In the genomic region with DNA sequence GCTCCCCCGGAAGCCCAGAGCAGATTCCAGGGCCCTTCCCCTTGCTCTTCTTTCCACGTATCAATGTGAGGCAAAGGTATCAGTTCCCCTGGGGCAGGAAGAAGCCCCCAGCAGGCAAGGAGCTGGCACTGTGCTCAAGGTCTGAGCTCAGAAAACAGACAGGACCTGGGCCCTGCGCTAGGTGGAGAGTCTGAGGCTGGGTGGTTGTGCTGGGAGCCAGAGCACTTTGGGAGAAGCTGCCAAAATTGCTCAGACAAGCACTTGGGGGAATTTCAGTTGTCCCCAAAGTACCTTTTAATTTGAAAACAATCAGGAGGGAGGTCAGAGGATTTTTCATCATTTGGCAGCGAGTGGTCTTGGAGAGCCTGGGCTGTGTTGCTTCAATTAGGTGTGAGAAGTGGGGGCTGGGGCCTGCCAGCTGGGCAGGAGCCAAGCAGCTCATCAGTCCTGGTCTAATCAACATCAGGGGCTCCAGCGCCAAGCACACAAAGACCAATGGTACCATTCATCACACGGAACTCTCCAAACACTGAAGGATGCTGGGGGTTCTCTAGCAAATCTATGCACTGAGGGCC, we compare ENCODE assay signal across 21 cellular contexts.
DNase-seq lines count a peak whose midpoint lies in the region; ATAC-seq lines count a peak whose summit lies in the region.
"Had no signal": no experiment of that assay in that cellular context is flagged by ENCODE, and none has a peak within 500 bp of the region (broad histone marks: within the 10 kb centered on the region; RNA-seq: fewer than 3 reads in every experiment).

No MANE protein-coding gene starts in this region.

- H3K27me3 Mint-ChIP-seq in activated CD4-positive, alpha-beta T cell treated with anti-CD3 and anti-CD28 coated beads for 36 hours = no peaks in the 10 kb centered on the region

- peak; percentile 17 for ATAC-seq in sciatic nerve
- ATAC-seq in GM18873 (IDR thresholded peaks at IDR 0.05; ENCODE audit: low FRiP score, unreplicated experiment) = no peak
- ATAC-seq in activated CD4-positive, alpha-beta T cell treated with anti-CD3 and anti-CD28 coated beads for 36 hours = no peak
- ATAC-seq in GM21723 (IDR thresholded peaks at IDR 0.05; ENCODE audit: unreplicated experiment) = no peak
- ATAC-seq: activated T-cell treated with anti-CD3 and anti-CD28 coated beads, Interleukin-2, amount 50 U/mL, for 72 hours; body of pancreas; HepG2; left lung had no signal

- CTCF ChIA-PET in activated CD4-positive, alpha-beta T cell treated with anti-CD3 and anti-CD28 coated beads for 36 hours (lab: Charles Lee) = interaction anchor here (0.7 kb wide), 1 partner anchor 378 kb away, joined by 3 read pairs; no protein-coding TSS in a partner anchor

- peaks cover under 1% of the 10 kb centered on the region for H3K9me3 Mint-ChIP-seq in activated CD4-positive, alpha-beta T cell treated with anti-CD3 and anti-CD28 coated beads for 36 hours (ENCODE audit: low read depth)
- H3K9me3 Mint-ChIP-seq: activated T-cell treated with anti-CD3 and anti-CD28 coated beads, Interleukin-2, amount 50 U/mL, for 72 hours had no signal

- POLR2A ChIA-PET in activated CD4-positive, alpha-beta T cell treated with anti-CD3 and anti-CD28 coated beads for 36 hours (lab: Charles Lee) = no interaction called here

- peak; percentile 15 for DNase-seq in NCI-H1694 (lab: John Stamatoyannopoulos, UW)
- no peak for DNase-seq in NCI-H1694 treated with DMSO at 0.1 percent for 48 hours (lab: John Stamatoyannopoulos, UW)
- DNase-seq in NCI-H1105 treated with DMSO at 0.1 percent for 48 hours (lab: John Stamatoyannopoulos, UW) = peak; percentile 86
- peak; percentile 28 to 81 for DNase-seq in NCI-H446 (lab: John Stamatoyannopoulos, UW)
- DNase-seq in sciatic nerve (ENCODE audit: low spot score) = no peak
- no peak for DNase-seq in activated CD4-positive, alpha-beta T cell treated with anti-CD3 and anti-CD28 coated beads for 36 hours
- DNase-seq: 8988T; activated CD4-positive, alpha-beta T cell treated with anti-CD3 and anti-CD28 coated beads, Interleukin-2, amount 10 ng/mL, durations not matched to agents 7 days and 5 days; activated naive CD4-positive, alpha-beta T cell; activated T-cell treated with anti-CD3 and anti-CD28 coated beads, Interleukin-2, amount 50 U/mL, for 72 hours; body of pancreas; CD4-positive, alpha-beta memory T cell; left lung; NCI-H1048; SHP77 treated with DMSO at 0.1 percent for 48 hours; stimulated activated naive CD4-positive, alpha-beta T cell; SW 1271; T1000 had no signal

- intact Hi-C loops in sciatic nerve (cut with DNase I) = no loop called here
- intact Hi-C loops in activated CD4-positive, alpha-beta T cell treated with anti-CD3 and anti-CD28 coated beads for 36 hours (cut with DNase I, micrococcal nuclease) = no loop called here

- no peaks in the 10 kb centered on the region for H3K36me3 Mint-ChIP-seq in activated CD4-positive, alpha-beta T cell treated with anti-CD3 and anti-CD28 coated beads for 36 hours (ENCODE audit: low read depth)
- H3K36me3 Mint-ChIP-seq: CD4-positive, alpha-beta memory T cell had no signal

- no peaks in the 10 kb centered on the region for H3K4me1 Mint-ChIP-seq in activated CD4-positive, alpha-beta T cell treated with anti-CD3 and anti-CD28 coated beads for 36 hours
- H3K4me1 Mint-ChIP-seq: activated CD4-positive, alpha-beta T cell treated with anti-CD3 and anti-CD28 coated beads, Interleukin-2, amount 10 ng/mL, durations not matched to agents 7 days and 5 days had no signal

- no peak overlapping the region for H3K4me3 Mint-ChIP-seq in activated CD4-positive, alpha-beta T cell treated with anti-CD3 and anti-CD28 coated beads for 36 hours
- H3K4me3 Mint-ChIP-seq: activated CD4-positive, alpha-beta T cell treated with anti-CD3 and anti-CD28 coated beads, Interleukin-2, amount 10 ng/mL, durations not matched to agents 7 days and 5 days; activated T-cell treated with anti-CD3 and anti-CD28 coated beads, Interleukin-2, amount 50 U/mL, for 72 hours had no signal

- H3K27ac Mint-ChIP-seq in activated CD4-positive, alpha-beta T cell treated with anti-CD3 and anti-CD28 coated beads for 36 hours = no peak overlapping the region
- H3K27ac Mint-ChIP-seq: activated CD4-positive, alpha-beta T cell treated with anti-CD3 and anti-CD28 coated beads, Interleukin-2, amount 10 ng/mL, durations not matched to agents 7 days and 5 days; activated T-cell treated with anti-CD3 and anti-CD28 coated beads, Interleukin-2, amount 50 U/mL, for 72 hours; CD4-positive, alpha-beta memory T cell had no signal

Comparison
In these comparisons a context has a peak if more than half of its experiments do, and no peak if none do; other contexts are left out.
1. DNase-seq: peak in NCI-H1694 (single experiment), NCI-H1105 treated with DMSO at 0.1 percent for 48 hours (single experiment) and NCI-H446 (2 of 2); none in NCI-H1694 treated with DMSO at 0.1 percent for 48 hours (single experiment), sciatic nerve (single experiment) and activated CD4-positive, alpha-beta T cell treated with anti-CD3 and anti-CD28 coated beads for 36 hours (single experiment).